Comparison of ENCODE assay signal across 18 cellular contexts in the genomic region with DNA sequence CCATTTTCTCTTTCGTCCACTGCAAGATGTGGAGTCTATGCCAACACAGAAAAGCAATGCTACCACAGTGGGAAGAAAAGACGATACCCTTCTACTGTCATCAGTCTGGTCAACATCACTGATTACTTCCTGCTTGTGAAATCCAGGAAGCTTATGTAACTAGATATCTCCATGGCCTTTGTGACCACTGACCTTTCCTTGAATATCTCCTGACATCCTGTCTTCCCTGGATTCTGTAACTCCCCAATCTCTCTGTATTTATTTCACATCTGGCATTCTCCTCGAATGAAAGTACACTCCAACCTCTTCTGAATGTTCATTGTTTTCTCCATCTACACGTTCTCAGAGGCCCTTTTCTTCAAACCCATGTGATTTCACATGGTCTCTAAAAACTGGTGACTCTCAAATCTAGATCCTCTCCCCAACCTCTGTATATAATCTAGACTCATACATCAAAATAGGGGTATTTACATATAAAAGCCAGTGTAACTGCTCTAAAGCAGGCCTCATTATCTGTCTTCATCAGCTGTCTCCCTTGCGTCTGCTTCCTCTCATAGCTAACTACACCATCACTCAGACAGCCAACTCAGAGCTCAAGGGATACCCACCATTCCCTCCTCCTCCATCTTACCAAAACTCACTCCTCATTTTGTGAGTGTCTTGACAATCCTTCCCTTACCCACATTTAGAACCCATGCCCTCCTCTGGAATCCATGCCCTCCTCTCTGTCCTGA.
"Had no signal": no experiment of that assay in that cellular context is flagged by ENCODE, and none has a peak within 500 bp of the region (broad histone marks: within the 10 kb centered on the region; RNA-seq: fewer than 3 reads in every experiment).

No MANE protein-coding gene starts in this region.

- H3K4me3 ChIP-seq: gastroesophageal sphincter, ovary, psoas muscle, skin epidermis, stomach, upper lobe of right lung had no signal

- H3K9me3 Mint-ChIP-seq: dendritic cell treated with granulocyte-macrophage colony-stimulating factor and Interleukin-4, amounts not matched to agents 40 ng/mL and 50 ng/mL, for 4 days; T-helper 1 cell treated with Interleukin-12 subunit alpha and Interleukin-12 subunit beta and Interleukin-4 antibody, amounts not matched to agents 30 μg/mL and 1 μg/mL, for 36 hours had no signal

- H3K27ac Mint-ChIP-seq: dendritic cell treated with granulocyte-macrophage colony-stimulating factor and Interleukin-4, amounts not matched to agents 40 ng/mL and 50 ng/mL, for 4 days; naive thymus-derived CD4-positive, alpha-beta T cell; T-helper 1 cell treated with Interleukin-12 subunit alpha and Interleukin-12 subunit beta and Interleukin-4 antibody, amounts not matched to agents 30 μg/mL and 1 μg/mL, for 36 hours had no signal

- ATAC-seq: activated T-cell treated with anti-CD3 and anti-CD28 coated beads, Interleukin-2, amount 50 U/mL, for 4 hours; esophagus mucosa; gastroesophageal sphincter; naive thymus-derived CD4-positive, alpha-beta T cell; psoas muscle; right cardiac atrium; upper lobe of right lung had no signal

- H3K27ac ChIP-seq: gastroesophageal sphincter, ovary, psoas muscle, skin epidermis, stomach, upper lobe of right lung, VCaP had no signal

- H3K4me1 Mint-ChIP-seq: naive thymus-derived CD4-positive, alpha-beta T cell had no signal

- H3K27me3 Mint-ChIP-seq: dendritic cell treated with granulocyte-macrophage colony-stimulating factor and Interleukin-4, amounts not matched to agents 40 ng/mL and 50 ng/mL, for 4 days; naive thymus-derived CD4-positive, alpha-beta T cell had no signal

- H3K4me3 Mint-ChIP-seq: activated T-cell treated with anti-CD3 and anti-CD28 coated beads, Interleukin-2, amount 50 U/mL, for 4 hours; dendritic cell treated with granulocyte-macrophage colony-stimulating factor and Interleukin-4, amounts not matched to agents 40 ng/mL and 50 ng/mL, for 4 days; naive thymus-derived CD4-positive, alpha-beta T cell; T-helper 1 cell treated with Interleukin-12 subunit alpha and Interleukin-12 subunit beta and Interleukin-4 antibody, amounts not matched to agents 30 μg/mL and 1 μg/mL, for 36 hours had no signal

- H3K9me3 ChIP-seq: gastroesophageal sphincter, ovary, psoas muscle, stomach, upper lobe of right lung had no signal

- H3K36me3 ChIP-seq: gastroesophageal sphincter, ovary, stomach, upper lobe of right lung had no signal

- DNase-seq: activated CD4-positive, alpha-beta T cell treated with anti-CD3 and anti-CD28 coated beads, Interleukin-2, amount 50 U/mL, for 1 hour; activated CD4-positive, CD25-positive, alpha-beta regulatory T cell treated with anti-CD3 and anti-CD28 coated beads, Interleukin-2, amount 50 U/mL, for 72 hours; activated CD8-positive, alpha-beta memory T cell treated with anti-CD3 and anti-CD28 coated beads, Interleukin-2, amount 50 U/mL, for 4 hours; activated naive CD4-positive, alpha-beta T cell treated with anti-CD3 and anti-CD28 coated beads, Interleukin-2, amount 50 U/mL, for 16 hours; activated T-cell treated with anti-CD3 and anti-CD28 coated beads, Interleukin-2, amount 50 U/mL, for 4 hours; effector CD8-positive, alpha-beta T cell; naive thymus-derived CD4-positive, alpha-beta T cell; ovary; psoas muscle; right cardiac atrium; stomach; upper lobe of right lung had no signal

- H3K27me3 ChIP-seq: gastroesophageal sphincter, ovary, stomach, upper lobe of right lung had no signal

- H3K4me1 ChIP-seq: gastroesophageal sphincter, psoas muscle, stomach, upper lobe of right lung had no signal
